15 cellular contexts compared by ENCODE assay signal in genomic region chr16:87334611-87335305, GRCh38. TPM values are rescaled to one million over a fixed set of nuclear protein-coding genes. Genes with fewer than 3 reads are reported as not detected.
DNase-seq lines count a peak whose midpoint lies in the region; TF ChIP-seq lines count a peak whose summit lies in the region.
"Had no signal": no experiment of that assay in that cellular context is flagged by ENCODE, and none has a peak within 500 bp of the region (broad histone marks: within the 10 kb centered on the region; RNA-seq: fewer than 3 reads in every experiment).

No MANE protein-coding gene starts in this region.

- H3K4me3 Mint-ChIP-seq in T-helper 2 cell treated with Interferon-gamma antibody and Interleukin-4, amounts not matched to agents 5 μg/mL and 100 μg/mL, for 36 hours: no peak overlapping the region
- H3K4me3 Mint-ChIP-seq: CD8-positive, alpha-beta memory T cell; HFFc6 had no signal

- peaks cover 74% of the 10 kb centered on the region for H3K36me3 ChIP-seq in SJSA1
- peaks cover 53% of the 10 kb centered on the region for H3K36me3 ChIP-seq in osteoblast (ENCODE audit: insufficient read depth, low read length)
- peaks cover 7% of the 10 kb centered on the region for H3K36me3 ChIP-seq in H7 (replicated peaks; ENCODE audit: control insufficient read depth, insufficient read depth, low read length)

- peaks cover 5% of the 10 kb centered on the region for H3K79me2 ChIP-seq in osteoblast (ENCODE audit: insufficient read depth, low read length)

- H3K27me3 Mint-ChIP-seq in T-helper 2 cell treated with Interferon-gamma antibody and Interleukin-4, amounts not matched to agents 5 μg/mL and 100 μg/mL, for 36 hours (ENCODE audit: low read depth): no peaks in the 10 kb centered on the region

- peak overlapping the region; percentile 37; the same call in 1 of the 2 replicates for H3K27ac ChIP-seq in SJSA1
- H3K27ac ChIP-seq in osteoblast (ENCODE audit: low read depth, low read length): no peak overlapping the region
- H3K27ac ChIP-seq: 22Rv1, BLaER1 had no signal

- H3K27me3 ChIP-seq in SJSA1 (replicated peaks) (no peaks in the 10 kb centered on the region), osteoblast (ENCODE audit: insufficient read depth, low read length) (no peaks in the 10 kb centered on the region), H7 (ENCODE audit: control insufficient read depth, insufficient read depth, low read length) (no peaks in the 10 kb centered on the region)
- H3K27me3 ChIP-seq: BLaER1 had no signal

- TF ChIP-seq CTCF in osteoblast (IDR thresholded peaks at IDR 0.05; ENCODE audit: extremely low read depth, low read depth, low read length): no peak

- in situ Hi-C loops in ACHN (cut with HindIII; ENCODE audit: low pct_ligation_motif_present, low pct_unique_long_range_greater_than_20kb, low sequenced_read_pairs): no loop called here

- H3K9me3 Mint-ChIP-seq in T-helper 2 cell treated with Interferon-gamma antibody and Interleukin-4, amounts not matched to agents 5 μg/mL and 100 μg/mL, for 36 hours: no peaks in the 10 kb centered on the region
- H3K9me3 Mint-ChIP-seq: CD8-positive, alpha-beta memory T cell; HFFc6 had no signal

- H3K4me1 Mint-ChIP-seq in T-helper 2 cell treated with Interferon-gamma antibody and Interleukin-4, amounts not matched to agents 5 μg/mL and 100 μg/mL, for 36 hours (ENCODE audit: low read depth): peaks cover 6% of the 10 kb centered on the region

- H3K36me3 Mint-ChIP-seq in T-helper 2 cell treated with Interferon-gamma antibody and Interleukin-4, amounts not matched to agents 5 μg/mL and 100 μg/mL, for 36 hours (ENCODE audit: low read depth): peaks cover 23% of the 10 kb centered on the region

- H4K20me1 ChIP-seq in osteoblast (ENCODE audit: insufficient read depth, low read length): peaks cover 6% of the 10 kb centered on the region

- H3K4me1 ChIP-seq in SJSA1 (replicated peaks): peaks cover 67% of the 10 kb centered on the region
- no peaks in the 10 kb centered on the region for H3K4me1 ChIP-seq in osteoblast (ENCODE audit: insufficient read depth, low read length)

- H2AFZ ChIP-seq in osteoblast (ENCODE audit: low read length): no peak overlapping the region

- intact Hi-C loops in head of caudate nucleus (cut with DNase I): no loop called here

- H3K9me3 ChIP-seq in SJSA1 (replicated peaks) (no peaks in the 10 kb centered on the region), osteoblast (ENCODE audit: low read depth, low read length) (no peaks in the 10 kb centered on the region)
- H3K9me3 ChIP-seq: BLaER1 had no signal

- no peak overlapping the region for H3K4me2 ChIP-seq in osteoblast (ENCODE audit: insufficient read depth, low read length)
- H3K4me2 ChIP-seq: BLaER1 had no signal

- peak overlapping the region; percentile 41 for H3K27ac Mint-ChIP-seq in T-helper 2 cell treated with Interferon-gamma antibody and Interleukin-4, amounts not matched to agents 5 μg/mL and 100 μg/mL, for 36 hours
- H3K27ac Mint-ChIP-seq: HFFc6 had no signal

- no peak for DNase-seq in T-helper 2 cell treated with Interferon-gamma antibody and Interleukin-4, amounts not matched to agents 5 μg/mL and 100 μg/mL, for 36 hours (ENCODE audit: low spot score)
- DNase-seq in T-helper 2 cell (no peak), SJSA1 (ENCODE audit: low read depth in 1 of 2, low spot score in 2 of 2) (peak; percentile 63 to 70), head of caudate nucleus (peak in 32 of 42 donors; percentile 11 to 72 (median 42)), osteoblast (ENCODE audit: insufficient read length, low spot score, missing footprints) (peak; percentile 59), H7 (no peak), RPMI8226 (no peak), ACHN (no peak)
- DNase-seq: AML-193; CD8-positive, alpha-beta memory T cell; DMS53; HCEC 1CT; HFFc6 had no signal

- H3K4me3 ChIP-seq in SJSA1 (no peak overlapping the region), osteoblast (ENCODE audit: insufficient read depth, low read length) (no peak overlapping the region), H7 (ENCODE audit: insufficient read depth, low read depth, low read length) (no peak overlapping the region)
- H3K4me3 ChIP-seq: BLaER1 had no signal

RNA-seq across cellular contexts. Expression of gene C16orf95, which starts 17.6 kb away (rescaled TPM):
- 4.9 and 18.7 TPM in 2 replicates for total RNA-seq in SJSA1 (2014; rRNA removed; shearing (Covaris generic))
- total RNA-seq in osteoblast: 4.0 and 4.4 TPM in 2 replicates
- total RNA-seq in H7 (2014; rRNA removed; shearing (Covaris generic)): 4.4 and 5.1 TPM in 2 replicates

RNA-seq across cellular contexts. Expression of gene FBXO31, which starts 48.8 kb away (rescaled TPM):
- total RNA-seq in SJSA1 (2014; rRNA removed; shearing (Covaris generic)): 26.2 and 27.2 TPM in 2 replicates
- total RNA-seq in osteoblast: 31.2 and 33.3 TPM in 2 replicates
- 24.4 and 27.6 TPM in 2 replicates for total RNA-seq in H7 (2014; rRNA removed; shearing (Covaris generic))

RNA-seq across cellular contexts. Expression of gene MAP1LC3B, which starts 57.4 kb away (rescaled TPM):
- total RNA-seq in SJSA1 (2014; rRNA removed; shearing (Covaris generic)): 16.9 and 21.3 TPM in 2 replicates
- total RNA-seq in osteoblast: 44.5 and 62.5 TPM in 2 replicates
- total RNA-seq in H7 (2014; rRNA removed; shearing (Covaris generic)): 15.8 and 20.1 TPM in 2 replicates

Comparison
In these comparisons a context has a peak if more than half of its experiments do, and no peak if none do; other contexts are left out.
1. DNase-seq: peak in SJSA1 (2 of 2), head of caudate nucleus (32 of 42) and osteoblast (single experiment); none in T-helper 2 cell treated with Interferon-gamma antibody and Interleukin-4, amounts not matched to agents 5 μg/mL and 100 μg/mL, for 36 hours (single experiment), T-helper 2 cell (0 of 5), H7 (single experiment), RPMI8226 (single experiment) and ACHN (single experiment).